In the genomic region with DNA sequence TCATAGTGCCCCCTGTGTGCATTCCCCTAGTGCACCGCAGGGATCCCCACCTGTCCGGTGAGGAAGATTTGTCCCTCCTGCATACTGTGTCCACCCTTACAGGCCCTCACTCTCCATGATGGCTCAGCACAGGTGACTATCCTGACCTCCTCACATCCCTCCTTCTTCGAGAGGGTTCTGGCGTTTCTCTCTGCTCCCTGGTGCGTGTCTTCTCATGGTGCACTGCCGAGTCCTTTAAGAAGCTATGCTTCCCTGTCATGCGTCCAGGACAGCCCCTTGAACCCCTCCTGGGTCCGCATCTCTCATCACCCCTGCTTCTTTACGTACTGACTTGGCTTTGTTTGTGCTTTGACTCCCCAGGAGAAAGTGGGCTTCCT, we compare ENCODE assay signal across 8 cellular contexts. TPM values are rescaled to one million over a fixed set of nuclear protein-coding genes. Genes with fewer than 3 reads are reported as not detected.
DNase-seq lines count a peak whose midpoint lies in the region; ATAC-seq and TF ChIP-seq lines count a peak whose summit lies in the region.

No MANE protein-coding gene starts in this region.

- no peak for ATAC-seq in HG03159 (IDR thresholded peaks at IDR 0.05; ENCODE audit: unreplicated experiment)

- peaks cover 9% of the 10 kb centered on the region for H3K36me3 Mint-ChIP-seq in nephron (ENCODE audit: low read depth)

- no peaks in the 10 kb centered on the region for H3K36me3 ChIP-seq in effector memory CD4-positive, alpha-beta T cell (ENCODE audit: control insufficient read depth, insufficient read depth, low read length)

- H3K27ac ChIP-seq in effector memory CD4-positive, alpha-beta T cell (ENCODE audit: insufficient read depth, low read length, poor library complexity, severe bottlenecking) = peak overlapping the region; percentile 83

- DNase-seq in AG04449 (ENCODE audit: low read depth, low spot score) (no peak), LNCaP clone FGC (ENCODE audit: low read depth) (no peak), DMS153 treated with DMSO at 0.1 percent for 48 hours (lab: John Stamatoyannopoulos, UW; ENCODE audit: unreplicated experiment) (no peak), HT-29 (ENCODE audit: low spot score) (no peak), NCI-H2227 treated with DMSO at 0.1 percent for 48 hours (lab: John Stamatoyannopoulos, UW) (no peak)
- DNase-seq in effector memory CD4-positive, alpha-beta T cell = no peak

- H3K4me3 ChIP-seq in AG04449 (ENCODE audit: low read depth, low read length) (peak overlapping the region; percentile 75), LNCaP clone FGC (ENCODE audit: low read depth, low read length) (peak overlapping the region; percentile 62)
- H3K4me3 ChIP-seq in effector memory CD4-positive, alpha-beta T cell (ENCODE audit: insufficient read depth, low read depth, low read length, poor library complexity, severe bottlenecking) = peak overlapping the region; percentile 74

- TF ChIP-seq CTCF in AG04449 (IDR thresholded peaks at IDR 0.05; ENCODE audit: insufficient read depth, low read length, missing control alignments) (no peak), LNCaP clone FGC (IDR thresholded peaks at IDR 0.05; ENCODE audit: control insufficient read depth, extremely low read depth, insufficient read depth) (no peak), nephron (IDR thresholded peaks at IDR 0.05; ENCODE audit: unreplicated experiment in 3 of 3) (no peak)

- H3K27me3 ChIP-seq in effector memory CD4-positive, alpha-beta T cell (replicated peaks; ENCODE audit: control insufficient read depth, insufficient read depth, low read length, poor library complexity, severe bottlenecking) = no peaks in the 10 kb centered on the region

- peak overlapping the region; percentile 90 to 93 (median 92) for H3K4me3 Mint-ChIP-seq in nephron

- CTCF ChIA-PET in AG04449 (lab: Yijun Ruan, JAX) = no interaction called here

- no peaks in the 10 kb centered on the region for H3K9me3 Mint-ChIP-seq in nephron

- peaks cover 18% of the 10 kb centered on the region for H3K4me1 ChIP-seq in effector memory CD4-positive, alpha-beta T cell (ENCODE audit: control insufficient read depth, insufficient read depth, low read length, poor library complexity, severe bottlenecking)

- no peaks in the 10 kb centered on the region for H3K9me3 ChIP-seq in effector memory CD4-positive, alpha-beta T cell (ENCODE audit: control insufficient read depth, low read length)

- peaks cover 4% of the 10 kb centered on the region for H3K27me3 Mint-ChIP-seq in nephron (ENCODE audit: low read depth)

- POLR2A ChIA-PET in AG04449 (lab: Yijun Ruan, JAX) = no interaction called here

- H3K4me1 Mint-ChIP-seq in nephron = peaks cover 32% of the 10 kb centered on the region

- peak overlapping the region; percentile 72 to 91 (median 91) for H3K27ac Mint-ChIP-seq in nephron

RNA-seq across cellular contexts. Expression of a gene that starts 1.0 kb away (rescaled TPM):
- total RNA-seq in HT-29 (2014; rRNA removed; shearing (Covaris generic)) = 291 and 314 TPM in 2 replicates

RNA-seq across cellular contexts. Expression of a gene that starts 49.1 kb away (rescaled TPM):
- 50.4 and 54.8 TPM in 2 replicates for total RNA-seq in HT-29 (2014; rRNA removed; shearing (Covaris generic))
